Comparison of ENCODE assay signal across 24 cellular contexts in the genomic region with DNA sequence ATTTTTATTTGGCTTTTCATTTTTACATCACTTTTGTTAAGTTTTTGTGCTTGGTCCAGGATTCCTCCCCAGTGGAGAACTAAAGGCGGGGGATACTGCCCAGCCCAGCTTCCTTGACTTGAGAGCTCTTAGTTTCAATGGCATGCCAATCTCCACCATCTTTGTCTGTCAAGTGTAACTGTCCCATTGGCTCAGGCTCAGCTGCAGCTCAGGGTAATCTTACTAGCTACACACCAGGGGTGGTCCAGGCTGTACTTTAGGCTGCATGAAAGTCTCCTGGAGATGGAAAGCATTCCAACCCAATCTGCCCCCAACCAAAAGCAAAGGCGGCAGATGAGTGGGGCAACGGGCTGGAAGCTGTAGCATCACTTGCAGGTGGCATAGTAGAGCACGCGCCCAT. TPM values are rescaled to one million over a fixed set of nuclear protein-coding genes. Genes with fewer than 3 reads are reported as not detected.
DNase-seq lines count a peak whose midpoint lies in the region; ATAC-seq, FAIRE-seq and TF ChIP-seq lines count a peak whose summit lies in the region.
"Had no signal": no experiment of that assay in that cellular context is flagged by ENCODE, and none has a peak within 500 bp of the region (broad histone marks: within the 10 kb centered on the region; RNA-seq: fewer than 3 reads in every experiment).

No MANE protein-coding gene starts in this region.

- H4K91ac ChIP-seq in neuronal stem cell (ENCODE audit: low read depth, low read length, poor library complexity), result peak overlapping the region; percentile 18

- no peaks in the 10 kb centered on the region for H3K79me1 ChIP-seq in neuronal stem cell (ENCODE audit: low read depth, low read length)

- no peak overlapping the region for H2BK120ac ChIP-seq in neuronal stem cell (ENCODE audit: low read depth, low read length)

- no peak overlapping the region for H2BK12ac ChIP-seq in neuronal stem cell (ENCODE audit: low read length)

- no peak overlapping the region for H3K4ac ChIP-seq in neuronal stem cell (ENCODE audit: low read length)

- H3K27me3 ChIP-seq in breast epithelium, result no peaks in the 10 kb centered on the region
- H3K27me3 ChIP-seq in HCT116 (ENCODE audit: insufficient read depth, low read length), result no peaks in the 10 kb centered on the region
- H3K27me3 ChIP-seq in bronchial epithelial cell (ENCODE audit: control insufficient read depth, insufficient read depth, low read length), result no peaks in the 10 kb centered on the region
- no peaks in the 10 kb centered on the region for H3K27me3 ChIP-seq in neuronal stem cell (ENCODE audit: control insufficient read depth in 3 of 3, insufficient read depth in 3 of 3, low read depth in 1 of 3, low read length in 3 of 3)
- no peaks in the 10 kb centered on the region for H3K27me3 ChIP-seq in transverse colon
- H3K27me3 ChIP-seq: BLaER1 had no signal

- H3K9me3 ChIP-seq in breast epithelium (no peaks in the 10 kb centered on the region), HCT116 (ENCODE audit: control insufficient read depth in 1 of 2, insufficient read depth in 1 of 2, low read depth in 1 of 2, low read length in 2 of 2) (no peaks in the 10 kb centered on the region), neuronal stem cell (replicated peaks in 1 of 2; ENCODE audit: control insufficient read depth in 2 of 2, insufficient read depth in 1 of 2, low read depth in 1 of 2, low read length in 2 of 2) (no peaks in the 10 kb centered on the region), transverse colon (no peaks in the 10 kb centered on the region)
- H3K9me3 ChIP-seq: A549, BLaER1, HAP-1 had no signal

- TF ChIP-seq POLR2A in breast epithelium (IDR thresholded peaks at IDR 0.05), result no peak
- TF ChIP-seq POLR2A in HCT116 (IDR thresholded peaks at IDR 0.05; ENCODE audit: borderline replicate concordance, extremely low read depth, insufficient read depth, insufficient read length), result no peak
- no peak for TF ChIP-seq POLR2A in transverse colon (IDR thresholded peaks at IDR 0.05)

- H3K4me3 Mint-ChIP-seq in MCF 10A (ENCODE audit: unreplicated experiment), result no peak overlapping the region
- H3K4me3 Mint-ChIP-seq: CD4-positive, alpha-beta memory T cell had no signal

- H3K36me3 ChIP-seq in breast epithelium (no peaks in the 10 kb centered on the region), HCT116 (ENCODE audit: control insufficient read depth in 1 of 2, insufficient read depth in 2 of 2, low read length in 2 of 2) (peaks cover 0 to 11% of the 10 kb centered on the region in 2 experiments; a peak in 2 of 4 replicates), bronchial epithelial cell (ENCODE audit: control insufficient read depth, insufficient read depth, low read length) (peaks cover 36% of the 10 kb centered on the region), neuronal stem cell (replicated peaks in 1 of 2; ENCODE audit: control insufficient read depth in 2 of 2, insufficient read depth in 2 of 2, low read length in 2 of 2) (peaks cover 0 to 4% of the 10 kb centered on the region in 2 donors), transverse colon (no peaks in the 10 kb centered on the region)
- H3K36me3 ChIP-seq: BLaER1, HAP-1 had no signal

- H3K4me1 Mint-ChIP-seq in MCF 10A (ENCODE audit: insufficient read depth, unreplicated experiment), result peaks cover 16% of the 10 kb centered on the region

- H2BK15ac ChIP-seq in neuronal stem cell (ENCODE audit: low read length), result no peak overlapping the region

- TSS peak; percentile 83 for BruUV-seq in MCF 10A (replicated peaks; lab: Mats Ljungman, UMichigan)
- BruUV-seq in HCT116 (replicated peaks; lab: Mats Ljungman, UMichigan), result TSS peak; percentile 40

- WGBS in neuronal stem cell (ENCODE audit: extremely low coverage in 2 of 2, insufficient read length in 2 of 2, insufficient replicate concordance in 1 of 2), 2 donors, result no CpG with 5 or more reads among the region's 5 CpGs
- WGBS in transverse colon (ENCODE audit: low coverage in 1 of 2), 2 donors, result 88 to 100% methylated on average over 1 to 5 of the region's 5 CpGs

- no peak overlapping the region for H2BK5ac ChIP-seq in neuronal stem cell (ENCODE audit: low read length)

- H3K27ac ChIP-seq in breast epithelium (no peak overlapping the region), HCT116 (ENCODE audit: low read depth, low read length) (no peak overlapping the region), neuronal stem cell (replicated peaks; ENCODE audit: low read length) (no peak overlapping the region), transverse colon (no peak overlapping the region)
- H3K27ac ChIP-seq: 22Rv1, A549, BLaER1, HL-60 had no signal

- no peaks in the 10 kb centered on the region for H3K79me2 ChIP-seq in HCT116 (ENCODE audit: insufficient read depth, low read length)

- H3K4me3 ChIP-seq in breast epithelium (no peak overlapping the region), HCT116 (replicated peaks in 1 of 2; ENCODE audit: low read depth in 1 of 2, low read length in 2 of 2) (no peak overlapping the region), bronchial epithelial cell (ENCODE audit: low read depth, low read length) (no peak overlapping the region), neuronal stem cell (ENCODE audit: low read length in 2 of 2) (no peak overlapping the region), transverse colon (no peak overlapping the region)
- H3K4me3 ChIP-seq: A549, BLaER1, HAP-1, K562 had no signal

- H4K8ac ChIP-seq in neuronal stem cell (ENCODE audit: low read depth, low read length), result no peak overlapping the region

- in situ Hi-C loops in transverse colon (cut with MboI; ENCODE audit: low pct_ligation_motif_present in 1 of 4, low pct_unique_long_range_greater_than_20kb in 1 of 4, low sequenced_read_pairs in 3 of 4), result no loop called here

- intact Hi-C loops in MCF 10A (cut with micrococcal nuclease) (no loop called here), breast epithelium (cut with DNase I; ENCODE audit: low total_unique reads) (no loop called here), HCT116 (cut with micrococcal nuclease) (no loop called here), transverse colon (cut with DNase I; ENCODE audit: low total_unique reads) (no loop called here)

- H3K27ac Mint-ChIP-seq in MCF 10A (ENCODE audit: low read depth, unreplicated experiment), result no peak overlapping the region
- H3K27ac Mint-ChIP-seq: CD14-positive monocyte had no signal

- no peaks in the 10 kb centered on the region for H3K9me3 Mint-ChIP-seq in MCF 10A (ENCODE audit: unreplicated experiment)

- CTCF ChIA-PET in MCF 10A (lab: Yijun Ruan, JAX), result interaction anchor here (0.6 to 10.0 kb wide), 11 partner anchors 12 to 1071 kb away, joined by 3 to 140 read pairs (median 4); no protein-coding TSS in a partner anchor
- CTCF ChIA-PET in HCT116 (lab: Charles Lee), result no interaction called here

- H3K14ac ChIP-seq in neuronal stem cell (ENCODE audit: low read length), result peak overlapping the region; percentile 31

- peaks cover 89% of the 10 kb centered on the region for H3K36me3 Mint-ChIP-seq in MCF 10A (ENCODE audit: insufficient read depth, unreplicated experiment)
- H3K36me3 Mint-ChIP-seq: CD14-positive monocyte had no signal

- no peak overlapping the region for H3K23ac ChIP-seq in neuronal stem cell (ENCODE audit: low read depth, low read length, poor library complexity)

- POLR2A ChIA-PET in MCF 10A (lab: Yijun Ruan, JAX) (interaction anchor here (1.0 to 9.6 kb wide), 5 partner anchors 9 to 76 kb away, joined by 3 to 69 read pairs (median 28); a partner anchor contains a TSS), HCT116 (lab: Charles Lee) (no interaction called here)

- no peak for ATAC-seq in HCT116
- ATAC-seq: A549, K562 had no signal

- H3K4me1 ChIP-seq in breast epithelium (no peaks in the 10 kb centered on the region), HCT116 (ENCODE audit: control insufficient read depth in 1 of 2, insufficient read depth in 2 of 2, low read length in 2 of 2) (peaks cover 0 to 1% of the 10 kb centered on the region in 2 experiments; a peak in 1 of 4 replicates), neuronal stem cell (ENCODE audit: control insufficient read depth in 2 of 2, insufficient read depth in 1 of 2, low read depth in 1 of 2, low read length in 2 of 2) (peaks cover 0 to 3% of the 10 kb centered on the region in 2 donors), transverse colon (peaks cover 0 to 4% (median 3%) of the 10 kb centered on the region in 4 donors)
- H3K4me1 ChIP-seq: HAP-1 had no signal

- RAD21 ChIA-PET in HCT116 (lab: Charles Lee; ENCODE audit: low non-redundant PET in 1 of 2, low total read pairs in 2 of 2, uncharacterized antibody in 2 of 2, unreplicated experiment in 2 of 2), result no interaction called here

- no peak for DNase-seq in MCF 10A (ENCODE audit: unreplicated experiment)
- DNase-seq in breast epithelium (ENCODE audit: low spot score in 2 of 2), result no peak
- DNase-seq in HCT116 (ENCODE audit: low read depth, low spot score), result no peak
- peak; percentile 22 for DNase-seq in bronchial epithelial cell (ENCODE audit: low read depth)
- DNase-seq in neuronal stem cell (ENCODE audit: low spot score), result no peak
- DNase-seq in transverse colon, result no peak
- DNase-seq in SIG-M5 (lab: John Stamatoyannopoulos, UW), result no peak
- no peak for DNase-seq in Ammon's horn (ENCODE audit: low spot score)
- DNase-seq: AML-193; CD4-positive, alpha-beta memory T cell; GDM1 had no signal

- no peak overlapping the region for H2AK5ac ChIP-seq in neuronal stem cell (ENCODE audit: low read depth, low read length)

- H3K9me2 ChIP-seq in HCT116 (ENCODE audit: insufficient read depth), result no peaks in the 10 kb centered on the region

- H2AFZ ChIP-seq in HCT116 (ENCODE audit: low read depth, low read length, poor library complexity, severe bottlenecking), result no peak overlapping the region
- no peak overlapping the region for H2AFZ ChIP-seq in neuronal stem cell (ENCODE audit: low read length)

- H3K4me2 ChIP-seq in HCT116 (ENCODE audit: low read length), result no peak overlapping the region
- H3K4me2 ChIP-seq in neuronal stem cell (ENCODE audit: insufficient read depth, low read length, poor library complexity, severe bottlenecking), result no peak overlapping the region
- H3K4me2 ChIP-seq: A549, BLaER1 had no signal

- TF ChIP-seq RAD21 in HCT116 (IDR thresholded peaks at IDR 0.05; ENCODE audit: low read depth), result no peak

- no peaks in the 10 kb centered on the region for H4K20me1 ChIP-seq in HCT116 (ENCODE audit: insufficient read depth)
- H4K20me1 ChIP-seq: BLaER1 had no signal

- H3K18ac ChIP-seq in neuronal stem cell (ENCODE audit: low read length), result no peak overlapping the region

- H3K9ac ChIP-seq in HCT116 (ENCODE audit: low read length) (no peak overlapping the region), neuronal stem cell (ENCODE audit: low read depth, low read length, poor library complexity) (no peak overlapping the region)
- H3K9ac ChIP-seq: BLaER1 had no signal

- TF ChIP-seq CTCF in MCF 10A (IDR thresholded peaks at IDR 0.05; ENCODE audit: unreplicated experiment) (no peak), breast epithelium (IDR thresholded peaks at IDR 0.05) (no peak), HCT116 (IDR thresholded peaks at IDR 0.05 in 2 of 3, conservative IDR thresholded peaks at IDR 0.05 in 1 of 3; ENCODE audit: borderline replicate concordance in 1 of 3, insufficient read depth in 1 of 3, low read depth in 2 of 3, low read length in 2 of 3) (no peak), bronchial epithelial cell (IDR thresholded peaks at IDR 0.05; ENCODE audit: insufficient read depth, low read length, severe bottlenecking) (no peak), transverse colon (IDR thresholded peaks at IDR 0.05) (no peak)

- no peak for FAIRE-seq in bronchial epithelial cell (lab: Jason Lieb, UNC)
- FAIRE-seq: A549, D721Med, GM12892, GM19239, H1, K562 had no signal

- no peak for TF ChIP-seq EP300 in transverse colon (IDR thresholded peaks at IDR 0.05; ENCODE audit: low read depth)

- no peaks in the 10 kb centered on the region for H3K27me3 Mint-ChIP-seq in MCF 10A (ENCODE audit: insufficient read depth, unreplicated experiment)

RNA-seq across cellular contexts. Expression of a gene that starts 31.4 kb away (rescaled TPM):
- total RNA-seq in MCF 10A (2022) (not detected in 2 replicates), breast epithelium (1 to 10 TPM in 1 of 3 donors, under 1 TPM in 1, not detected in 1; 0.16 to 1.8 TPM), HCT116 (2021; ENCODE audit: unreplicated experiment) (not detected), bronchial epithelial cell (not detected in 2 replicates), transverse colon (not detected)
- polyA plus RNA-seq in HCT116 (2012), result 0.03 and 0.16 TPM in 2 replicates
- polyA plus RNA-seq in neuronal stem cell (2013, experiment 1 of 2), result 4.6 TPM
- polyA plus RNA-seq in neuronal stem cell (2013, experiment 2 of 2), result 4.4 TPM
- total RNA-seq: CD4-positive, alpha-beta memory T cell; Daoy; HT1080; K562 had no signal
- polyA plus RNA-seq: CD14-positive monocyte; CD4-positive, alpha-beta memory T cell; K562 had no signal

RNA-seq across cellular contexts. Expression of a gene that starts 37.3 kb away (rescaled TPM):
- total RNA-seq in MCF 10A (2022) (999 and 1,572 TPM in 2 replicates), breast epithelium (10 to 100 TPM; 23.9 to 48.0 (median 35.6) TPM), HCT116 (2021; ENCODE audit: unreplicated experiment) (70.2 TPM), bronchial epithelial cell (1,162 and 3,106 TPM in 2 replicates), transverse colon (100 to 1,000 TPM in 3 of 4 donors, 10 to 100 TPM in 1; 47.2 to 147 (median 126) TPM)
- 98.9 and 197 TPM in 2 replicates for polyA plus RNA-seq in HCT116 (2012)
- polyA plus RNA-seq in neuronal stem cell (2013, experiment 1 of 2), result 0.15 TPM
- polyA plus RNA-seq in neuronal stem cell (2013, experiment 2 of 2), result 0.11 TPM
